ENCODE assay signal across 12 cellular contexts in genomic region chr6:109527989-109528388, GRCh38. TPM values are rescaled to one million over a fixed set of nuclear protein-coding genes. Genes with fewer than 3 reads are reported as not detected.
A peak's percentile ranks its signal among the peaks of the same experiment; 100 is the strongest.
DNase-seq lines count a peak whose midpoint lies in the region; ATAC-seq and TF ChIP-seq lines count a peak whose summit lies in the region.
"Had no signal": no experiment of that assay in that cellular context is flagged by ENCODE, and none has a peak within 500 bp of the region (broad histone marks: within the 10 kb centered on the region; RNA-seq: fewer than 3 reads in every experiment).

No MANE protein-coding gene starts in this region.

- TF ChIP-seq CTCF in DOHH2 (IDR thresholded peaks at IDR 0.05; ENCODE audit: low read depth, low read length, poor library complexity, severe bottlenecking) (peak; percentile 44), HFFc6 (IDR thresholded peaks at IDR 0.05) (peak; percentile 21; the same call in 1 of the 2 replicates)

- H3K4me3 ChIP-seq in DOHH2 (ENCODE audit: low read length): no peak overlapping the region
- H3K4me3 ChIP-seq: gastrocnemius medialis, smooth muscle cell had no signal

- no peaks in the 10 kb centered on the region for H3K4me1 ChIP-seq in DOHH2 (ENCODE audit: control insufficient read depth, low read length)
- H3K4me1 ChIP-seq: gastrocnemius medialis had no signal

- H3K4me3 Mint-ChIP-seq in HFFc6: no peak overlapping the region

- H3F3A ChIP-seq in DOHH2 (ENCODE audit: control insufficient read depth, insufficient read depth): no peaks in the 10 kb centered on the region

- DNase-seq in HFFc6 (no peak), SW480 (ENCODE audit: low spot score) (peak; percentile 28), iPS-NIHi7 (ENCODE audit: extremely low spot score) (peak; percentile 70), dedifferentiated amniotic fluid mesenchymal stem cell (ENCODE audit: extremely low spot score) (no peak), caudate nucleus (lab: John Stamatoyannopoulos, UW) (no peak)
- DNase-seq: amygdala, gastrocnemius medialis, SIG-M5 had no signal

- H3K9me3 ChIP-seq in DOHH2 (ENCODE audit: control insufficient read depth, insufficient read depth, low read length): no peaks in the 10 kb centered on the region
- H3K9me3 ChIP-seq: gastrocnemius medialis had no signal

- ATAC-seq in HG03108 (IDR thresholded peaks at IDR 0.05; ENCODE audit: unreplicated experiment): no peak
- ATAC-seq: gastrocnemius medialis had no signal

- no peaks in the 10 kb centered on the region for H4K20me1 ChIP-seq in DOHH2 (ENCODE audit: control insufficient read depth, insufficient read depth, low read depth, low read length)

- H3K27ac ChIP-seq in DOHH2 (ENCODE audit: low read depth, low read length): no peak overlapping the region
- H3K27ac ChIP-seq in caudate nucleus (ENCODE audit: low read depth, low read length): no peak overlapping the region
- H3K27ac ChIP-seq: gastrocnemius medialis, KMS-11 had no signal

- H3K79me2 ChIP-seq in DOHH2 (ENCODE audit: control insufficient read depth, low read length): no peaks in the 10 kb centered on the region

- no peaks in the 10 kb centered on the region for H3K9me2 ChIP-seq in DOHH2 (replicated peaks; ENCODE audit: control insufficient read depth, low read length)

- peaks cover 7% of the 10 kb centered on the region for H3K4me1 Mint-ChIP-seq in HFFc6 (ENCODE audit: low read depth)

- H3K36me3 Mint-ChIP-seq in HFFc6 (ENCODE audit: low read depth): no peaks in the 10 kb centered on the region

- H3K4me2 ChIP-seq in DOHH2 (ENCODE audit: low read length): no peak overlapping the region
- H3K4me2 ChIP-seq: KMS-11, smooth muscle cell had no signal

- H3K36me3 ChIP-seq in DOHH2 (ENCODE audit: control insufficient read depth, low read length): no peaks in the 10 kb centered on the region
- H3K36me3 ChIP-seq: gastrocnemius medialis had no signal

- peaks cover 7% of the 10 kb centered on the region; the same call in 1 of the 2 replicates for H3K27me3 Mint-ChIP-seq in HFFc6 (ENCODE audit: insufficient read depth)

- peaks cover 9% of the 10 kb centered on the region; the same call in 1 of the 2 replicates for H3K27me3 ChIP-seq in DOHH2 (ENCODE audit: control insufficient read depth, low read length)
- H3K27me3 ChIP-seq: gastrocnemius medialis had no signal

- no peak overlapping the region for H3K27ac Mint-ChIP-seq in HFFc6

- no peaks in the 10 kb centered on the region for H3K9me3 Mint-ChIP-seq in HFFc6

RNA-seq across cellular contexts. Expression of gene ZBTB24, which starts 45.0 kb away (rescaled TPM):
- 1 to 10 TPM; 5.7 to 6.3 (median 6.1) TPM for total RNA-seq in HFFc6 (2021; fragmentation: NEBNext Ultra II Directional; extraction: Animal tissue kit (Norgen Biotek cat#: 25700))

Comparison
In these comparisons a context has a peak if more than half of its experiments do, and no peak if none do; other contexts are left out.
1. DNase-seq: peak in SW480 (single experiment) and iPS-NIHi7 (single experiment); none in HFFc6 (single experiment), dedifferentiated amniotic fluid mesenchymal stem cell (single experiment) and caudate nucleus (0 of 61).